In the genomic region with DNA sequence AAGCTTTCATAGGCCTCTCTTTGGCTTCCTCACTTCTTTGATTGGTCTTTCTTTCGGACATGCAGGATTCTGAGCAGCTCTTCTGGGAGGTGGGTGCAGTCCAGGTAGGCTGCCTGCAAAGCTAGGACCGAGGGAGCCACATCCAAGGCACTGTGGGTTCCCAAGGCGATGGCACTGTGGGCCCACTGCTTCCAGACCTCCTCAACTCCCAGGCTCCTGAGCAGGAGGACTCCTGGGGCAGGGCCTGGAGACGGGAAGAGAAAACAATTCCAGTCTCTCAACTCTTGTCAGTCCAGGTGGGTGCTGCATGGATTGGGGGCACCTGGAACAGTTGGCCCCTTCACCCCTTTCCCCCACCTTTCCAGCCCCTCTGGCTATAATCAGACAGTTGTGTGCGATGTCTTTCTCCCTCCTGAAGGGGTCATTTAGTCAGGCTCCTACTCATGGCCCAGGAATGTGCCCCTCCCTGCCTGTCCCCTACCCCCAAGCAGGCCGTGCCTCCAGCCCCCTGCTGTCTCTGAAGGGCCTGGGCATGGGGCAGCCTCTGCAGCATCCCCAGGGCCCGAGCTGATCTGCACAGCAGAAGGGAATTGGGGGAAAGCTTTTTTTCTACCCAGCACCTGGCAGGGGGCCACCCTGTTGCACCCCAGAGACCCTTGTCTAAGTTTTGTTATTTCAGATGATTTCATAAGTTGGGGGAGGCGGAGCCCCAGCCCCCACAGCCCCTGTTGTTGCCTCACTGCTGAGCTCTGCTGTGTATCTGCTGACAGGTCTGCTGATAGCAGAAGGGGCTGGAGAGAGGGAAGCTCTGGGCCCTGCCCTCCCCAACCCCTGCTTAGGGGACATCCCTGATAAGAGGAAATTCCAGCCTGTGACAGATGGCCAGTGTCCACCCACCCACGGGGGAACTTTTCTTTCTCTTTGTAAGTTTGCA, we compare ENCODE assay signal across 1 cellular context.
TF ChIP-seq lines count a peak whose summit lies in the region.

No MANE protein-coding gene starts in this region.

TF ChIP-seq in SK-N-SH, 30 proteins besides CTCF, POLR2A, EP300 and RAD21 (continued from another document):
- TF ChIP-seq, protein P1, sequence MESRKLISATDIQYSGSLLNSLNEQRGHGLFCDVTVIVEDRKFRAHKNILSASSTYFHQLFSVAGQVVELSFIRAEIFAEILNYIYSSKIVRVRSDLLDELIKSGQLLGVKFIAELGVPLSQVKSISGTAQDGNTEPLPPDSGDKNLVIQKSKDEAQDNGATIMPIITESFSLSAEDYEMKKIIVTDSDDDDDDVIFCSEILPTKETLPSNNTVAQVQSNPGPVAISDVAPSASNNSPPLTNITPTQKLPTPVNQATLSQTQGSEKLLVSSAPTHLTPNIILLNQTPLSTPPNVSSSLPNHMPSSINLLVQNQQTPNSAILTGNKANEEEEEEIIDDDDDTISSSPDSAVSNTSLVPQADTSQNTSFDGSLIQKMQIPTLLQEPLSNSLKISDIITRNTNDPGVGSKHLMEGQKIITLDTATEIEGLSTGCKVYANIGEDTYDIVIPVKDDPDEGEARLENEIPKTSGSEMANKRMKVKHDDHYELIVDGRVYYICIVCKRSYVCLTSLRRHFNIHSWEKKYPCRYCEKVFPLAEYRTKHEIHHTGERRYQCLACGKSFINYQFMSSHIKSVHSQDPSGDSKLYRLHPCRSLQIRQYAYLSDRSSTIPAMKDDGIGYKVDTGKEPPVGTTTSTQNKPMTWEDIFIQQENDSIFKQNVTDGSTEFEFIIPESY (IDR thresholded peaks at IDR 0.05; ENCODE audit: borderline replicate concordance, low read depth) = no peak
- TF ChIP-seq, protein P2, sequence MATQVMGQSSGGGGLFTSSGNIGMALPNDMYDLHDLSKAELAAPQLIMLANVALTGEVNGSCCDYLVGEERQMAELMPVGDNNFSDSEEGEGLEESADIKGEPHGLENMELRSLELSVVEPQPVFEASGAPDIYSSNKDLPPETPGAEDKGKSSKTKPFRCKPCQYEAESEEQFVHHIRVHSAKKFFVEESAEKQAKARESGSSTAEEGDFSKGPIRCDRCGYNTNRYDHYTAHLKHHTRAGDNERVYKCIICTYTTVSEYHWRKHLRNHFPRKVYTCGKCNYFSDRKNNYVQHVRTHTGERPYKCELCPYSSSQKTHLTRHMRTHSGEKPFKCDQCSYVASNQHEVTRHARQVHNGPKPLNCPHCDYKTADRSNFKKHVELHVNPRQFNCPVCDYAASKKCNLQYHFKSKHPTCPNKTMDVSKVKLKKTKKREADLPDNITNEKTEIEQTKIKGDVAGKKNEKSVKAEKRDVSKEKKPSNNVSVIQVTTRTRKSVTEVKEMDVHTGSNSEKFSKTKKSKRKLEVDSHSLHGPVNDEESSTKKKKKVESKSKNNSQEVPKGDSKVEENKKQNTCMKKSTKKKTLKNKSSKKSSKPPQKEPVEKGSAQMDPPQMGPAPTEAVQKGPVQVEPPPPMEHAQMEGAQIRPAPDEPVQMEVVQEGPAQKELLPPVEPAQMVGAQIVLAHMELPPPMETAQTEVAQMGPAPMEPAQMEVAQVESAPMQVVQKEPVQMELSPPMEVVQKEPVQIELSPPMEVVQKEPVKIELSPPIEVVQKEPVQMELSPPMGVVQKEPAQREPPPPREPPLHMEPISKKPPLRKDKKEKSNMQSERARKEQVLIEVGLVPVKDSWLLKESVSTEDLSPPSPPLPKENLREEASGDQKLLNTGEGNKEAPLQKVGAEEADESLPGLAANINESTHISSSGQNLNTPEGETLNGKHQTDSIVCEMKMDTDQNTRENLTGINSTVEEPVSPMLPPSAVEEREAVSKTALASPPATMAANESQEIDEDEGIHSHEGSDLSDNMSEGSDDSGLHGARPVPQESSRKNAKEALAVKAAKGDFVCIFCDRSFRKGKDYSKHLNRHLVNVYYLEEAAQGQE (IDR thresholded peaks at IDR 0.05; ENCODE audit: low read depth, low read length) = no peak
- TF ChIP-seq, protein P3, sequence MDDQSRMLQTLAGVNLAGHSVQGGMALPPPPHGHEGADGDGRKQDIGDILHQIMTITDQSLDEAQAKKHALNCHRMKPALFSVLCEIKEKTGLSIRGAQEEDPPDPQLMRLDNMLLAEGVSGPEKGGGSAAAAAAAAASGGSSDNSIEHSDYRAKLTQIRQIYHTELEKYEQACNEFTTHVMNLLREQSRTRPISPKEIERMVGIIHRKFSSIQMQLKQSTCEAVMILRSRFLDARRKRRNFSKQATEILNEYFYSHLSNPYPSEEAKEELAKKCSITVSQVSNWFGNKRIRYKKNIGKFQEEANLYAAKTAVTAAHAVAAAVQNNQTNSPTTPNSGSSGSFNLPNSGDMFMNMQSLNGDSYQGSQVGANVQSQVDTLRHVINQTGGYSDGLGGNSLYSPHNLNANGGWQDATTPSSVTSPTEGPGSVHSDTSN (IDR thresholded peaks at IDR 0.05) = peak; percentile 54; the same call in 1 of the 2 replicates
- TF ChIP-seq GABPA (IDR thresholded peaks at IDR 0.05; ENCODE audit: low read depth) (no peak), ELF1 (IDR thresholded peaks at IDR 0.05) (no peak), FOSL2 (IDR thresholded peaks at IDR 0.05; ENCODE audit: borderline replicate concordance, low read depth) (peak; percentile 49; the same call in 1 of the 2 replicates), YY1 (IDR thresholded peaks at IDR 0.05; ENCODE audit: low read depth) (no peak), NFIC (IDR thresholded peaks at IDR 0.05; ENCODE audit: borderline replicate concordance) (no peak), TAF1 (IDR thresholded peaks at IDR 0.05; ENCODE audit: borderline replicate concordance, low read depth, low read length) (no peak), JUND (IDR thresholded peaks at IDR 0.05) (no peak; the same call in 1 of the 2 replicates), FOXJ3 (CRISPR knock-in tag; IDR thresholded peaks at IDR 0.05) (peak; percentile 92), POLR2AphosphoS5 (IDR thresholded peaks at IDR 0.05; ENCODE audit: low read depth, low read length) (no peak), CHD2 (IDR thresholded peaks at IDR 0.05; ENCODE audit: low read length, partially characterized antibody) (peak; percentile 93), MXI1 (IDR thresholded peaks at IDR 0.05; ENCODE audit: low read depth, low read length) (peak; percentile 61), RCOR1 (IDR thresholded peaks at IDR 0.05; ENCODE audit: low read length) (peak; percentile 67)
- TF ChIP-seq, protein P4, sequence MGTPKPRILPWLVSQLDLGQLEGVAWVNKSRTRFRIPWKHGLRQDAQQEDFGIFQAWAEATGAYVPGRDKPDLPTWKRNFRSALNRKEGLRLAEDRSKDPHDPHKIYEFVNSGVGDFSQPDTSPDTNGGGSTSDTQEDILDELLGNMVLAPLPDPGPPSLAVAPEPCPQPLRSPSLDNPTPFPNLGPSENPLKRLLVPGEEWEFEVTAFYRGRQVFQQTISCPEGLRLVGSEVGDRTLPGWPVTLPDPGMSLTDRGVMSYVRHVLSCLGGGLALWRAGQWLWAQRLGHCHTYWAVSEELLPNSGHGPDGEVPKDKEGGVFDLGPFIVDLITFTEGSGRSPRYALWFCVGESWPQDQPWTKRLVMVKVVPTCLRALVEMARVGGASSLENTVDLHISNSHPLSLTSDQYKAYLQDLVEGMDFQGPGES (IDR thresholded peaks at IDR 0.05; ENCODE audit: low read depth, low read length) = no peak
